In genomic region chr9:5628530-5629311, GRCh38 we compare ENCODE assay signal across 1 cellular context.
TF ChIP-seq lines count a peak whose summit lies in the region.

A gene with protein sequence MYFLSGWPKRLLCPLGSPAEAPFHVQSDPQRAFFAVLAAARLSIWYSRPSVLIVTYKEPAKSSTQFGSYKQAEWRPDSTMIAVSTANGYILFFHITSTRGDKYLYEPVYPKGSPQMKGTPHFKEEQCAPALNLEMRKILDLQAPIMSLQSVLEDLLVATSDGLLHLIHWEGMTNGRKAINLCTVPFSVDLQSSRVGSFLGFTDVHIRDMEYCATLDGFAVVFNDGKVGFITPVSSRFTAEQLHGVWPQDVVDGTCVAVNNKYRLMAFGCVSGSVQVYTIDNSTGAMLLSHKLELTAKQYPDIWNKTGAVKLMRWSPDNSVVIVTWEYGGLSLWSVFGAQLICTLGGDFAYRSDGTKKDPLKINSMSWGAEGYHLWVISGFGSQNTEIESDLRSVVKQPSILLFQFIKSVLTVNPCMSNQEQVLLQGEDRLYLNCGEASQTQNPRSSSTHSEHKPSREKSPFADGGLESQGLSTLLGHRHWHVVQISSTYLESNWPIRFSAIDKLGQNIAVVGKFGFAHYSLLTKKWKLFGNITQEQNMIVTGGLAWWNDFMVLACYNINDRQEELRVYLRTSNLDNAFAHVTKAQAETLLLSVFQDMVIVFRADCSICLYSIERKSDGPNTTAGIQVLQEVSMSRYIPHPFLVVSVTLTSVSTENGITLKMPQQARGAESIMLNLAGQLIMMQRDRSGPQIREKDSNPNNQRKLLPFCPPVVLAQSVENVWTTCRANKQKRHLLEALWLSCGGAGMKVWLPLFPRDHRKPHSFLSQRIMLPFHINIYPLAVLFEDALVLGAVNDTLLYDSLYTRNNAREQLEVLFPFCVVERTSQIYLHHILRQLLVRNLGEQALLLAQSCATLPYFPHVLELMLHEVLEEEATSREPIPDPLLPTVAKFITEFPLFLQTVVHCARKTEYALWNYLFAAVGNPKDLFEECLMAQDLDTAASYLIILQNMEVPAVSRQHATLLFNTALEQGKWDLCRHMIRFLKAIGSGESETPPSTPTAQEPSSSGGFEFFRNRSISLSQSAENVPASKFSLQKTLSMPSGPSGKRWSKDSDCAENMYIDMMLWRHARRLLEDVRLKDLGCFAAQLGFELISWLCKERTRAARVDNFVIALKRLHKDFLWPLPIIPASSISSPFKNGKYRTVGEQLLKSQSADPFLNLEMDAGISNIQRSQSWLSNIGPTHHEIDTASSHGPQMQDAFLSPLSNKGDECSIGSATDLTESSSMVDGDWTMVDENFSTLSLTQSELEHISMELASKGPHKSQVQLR (N-terminal part only) (plus strand): TSS chr9:5629107. CDS start chr9:5629310, 203 bp downstream.

TF ChIP-seq in HepG2, 621 proteins besides CTCF, POLR2A, EP300 and RAD21 (continued from another document and continues in another):
- TF ChIP-seq, protein P1, sequence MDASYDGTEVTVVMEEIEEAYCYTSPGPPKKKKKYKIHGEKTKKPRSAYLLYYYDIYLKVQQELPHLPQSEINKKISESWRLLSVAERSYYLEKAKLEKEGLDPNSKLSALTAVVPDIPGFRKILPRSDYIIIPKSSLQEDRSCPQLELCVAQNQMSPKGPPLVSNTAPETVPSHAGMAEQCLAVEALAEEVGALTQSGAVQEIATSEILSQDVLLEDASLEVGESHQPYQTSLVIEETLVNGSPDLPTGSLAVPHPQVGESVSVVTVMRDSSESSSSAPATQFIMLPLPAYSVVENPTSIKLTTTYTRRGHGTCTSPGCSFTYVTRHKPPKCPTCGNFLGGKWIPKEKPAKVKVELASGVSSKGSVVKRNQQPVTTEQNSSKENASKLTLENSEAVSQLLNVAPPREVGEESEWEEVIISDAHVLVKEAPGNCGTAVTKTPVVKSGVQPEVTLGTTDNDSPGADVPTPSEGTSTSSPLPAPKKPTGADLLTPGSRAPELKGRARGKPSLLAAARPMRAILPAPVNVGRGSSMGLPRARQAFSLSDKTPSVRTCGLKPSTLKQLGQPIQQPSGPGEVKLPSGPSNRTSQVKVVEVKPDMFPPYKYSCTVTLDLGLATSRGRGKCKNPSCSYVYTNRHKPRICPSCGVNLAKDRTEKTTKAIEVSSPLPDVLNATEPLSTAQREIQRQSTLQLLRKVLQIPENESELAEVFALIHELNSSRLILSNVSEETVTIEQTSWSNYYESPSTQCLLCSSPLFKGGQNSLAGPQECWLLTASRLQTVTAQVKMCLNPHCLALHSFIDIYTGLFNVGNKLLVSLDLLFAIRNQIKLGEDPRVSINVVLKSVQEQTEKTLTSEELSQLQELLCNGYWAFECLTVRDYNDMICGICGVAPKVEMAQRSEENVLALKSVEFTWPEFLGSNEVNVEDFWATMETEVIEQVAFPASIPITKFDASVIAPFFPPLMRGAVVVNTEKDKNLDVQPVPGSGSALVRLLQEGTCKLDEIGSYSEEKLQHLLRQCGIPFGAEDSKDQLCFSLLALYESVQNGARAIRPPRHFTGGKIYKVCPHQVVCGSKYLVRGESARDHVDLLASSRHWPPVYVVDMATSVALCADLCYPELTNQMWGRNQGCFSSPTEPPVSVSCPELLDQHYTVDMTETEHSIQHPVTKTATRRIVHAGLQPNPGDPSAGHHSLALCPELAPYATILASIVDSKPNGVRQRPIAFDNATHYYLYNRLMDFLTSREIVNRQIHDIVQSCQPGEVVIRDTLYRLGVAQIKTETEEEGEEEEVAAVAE (CRISPR knock-in tag; IDR thresholded peaks at IDR 0.05; ENCODE audit: borderline replicate concordance) = no peak
- TF ChIP-seq MED1 (CRISPR knock-in tag; IDR thresholded peaks at IDR 0.05) = 0 out of 2 replicates have a peak, but pooled peaks have one; percentile 37
- TF ChIP-seq, protein P2, sequence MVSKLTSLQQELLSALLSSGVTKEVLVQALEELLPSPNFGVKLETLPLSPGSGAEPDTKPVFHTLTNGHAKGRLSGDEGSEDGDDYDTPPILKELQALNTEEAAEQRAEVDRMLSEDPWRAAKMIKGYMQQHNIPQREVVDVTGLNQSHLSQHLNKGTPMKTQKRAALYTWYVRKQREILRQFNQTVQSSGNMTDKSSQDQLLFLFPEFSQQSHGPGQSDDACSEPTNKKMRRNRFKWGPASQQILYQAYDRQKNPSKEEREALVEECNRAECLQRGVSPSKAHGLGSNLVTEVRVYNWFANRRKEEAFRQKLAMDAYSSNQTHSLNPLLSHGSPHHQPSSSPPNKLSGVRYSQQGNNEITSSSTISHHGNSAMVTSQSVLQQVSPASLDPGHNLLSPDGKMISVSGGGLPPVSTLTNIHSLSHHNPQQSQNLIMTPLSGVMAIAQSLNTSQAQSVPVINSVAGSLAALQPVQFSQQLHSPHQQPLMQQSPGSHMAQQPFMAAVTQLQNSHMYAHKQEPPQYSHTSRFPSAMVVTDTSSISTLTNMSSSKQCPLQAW (CRISPR knock-in tag; IDR thresholded peaks at IDR 0.05) = no peak
- TF ChIP-seq MIER3 (CRISPR knock-in tag; IDR thresholded peaks at IDR 0.05; ENCODE audit: borderline replicate concordance) = peak; percentile 25; the same call in 1 of the 2 replicates
- 0 out of 2 replicates have a peak, but pooled peaks have one; percentile 24 for TF ChIP-seq ZNF3 (CRISPR knock-in tag; IDR thresholded peaks at IDR 0.05)
- peak; percentile 57; the same call in 1 of the 2 replicates for TF ChIP-seq NR1H2 (CRISPR knock-in tag; IDR thresholded peaks at IDR 0.05; ENCODE audit: borderline replicate concordance, low read depth)
- TF ChIP-seq TEAD2 (CRISPR knock-in tag; IDR thresholded peaks at IDR 0.05) = 0 out of 2 replicates have a peak, but pooled peaks have one; percentile 17
- peak; percentile 66 for TF ChIP-seq ZNF746 (CRISPR knock-in tag; IDR thresholded peaks at IDR 0.05)
- peak; percentile 42; the same call in 1 of the 2 replicates for TF ChIP-seq TFDP2 (CRISPR knock-in tag; IDR thresholded peaks at IDR 0.05)
- TF ChIP-seq MLXIP (CRISPR knock-in tag; IDR thresholded peaks at IDR 0.05; ENCODE audit: borderline replicate concordance) = no peak
- 0 out of 2 replicates have a peak, but pooled peaks have one; percentile 14 for TF ChIP-seq ETV5 (CRISPR knock-in tag; IDR thresholded peaks at IDR 0.05; ENCODE audit: borderline replicate concordance)
- peak; percentile 61; the same call in 1 of the 2 replicates for TF ChIP-seq HDAC2 (CRISPR knock-in tag; IDR thresholded peaks at IDR 0.05)
- TF ChIP-seq, protein P3, sequence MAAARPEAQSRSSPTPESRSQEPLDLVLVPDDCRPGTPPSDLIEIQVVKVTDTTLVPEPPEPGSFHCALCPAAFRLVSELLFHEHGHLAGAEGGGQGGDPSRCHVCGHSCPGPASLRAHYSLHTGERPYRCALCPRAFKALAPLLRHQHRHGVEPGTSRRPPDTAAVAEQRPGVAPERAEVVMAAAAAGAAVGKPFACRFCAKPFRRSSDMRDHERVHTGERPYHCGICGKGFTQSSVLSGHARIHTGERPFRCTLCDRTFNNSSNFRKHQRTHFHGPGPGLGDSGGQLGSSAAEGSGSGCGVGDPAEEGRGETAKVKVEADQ (CRISPR knock-in tag; IDR thresholded peaks at IDR 0.05; ENCODE audit: borderline replicate concordance) = no peak
- TF ChIP-seq, protein P4, sequence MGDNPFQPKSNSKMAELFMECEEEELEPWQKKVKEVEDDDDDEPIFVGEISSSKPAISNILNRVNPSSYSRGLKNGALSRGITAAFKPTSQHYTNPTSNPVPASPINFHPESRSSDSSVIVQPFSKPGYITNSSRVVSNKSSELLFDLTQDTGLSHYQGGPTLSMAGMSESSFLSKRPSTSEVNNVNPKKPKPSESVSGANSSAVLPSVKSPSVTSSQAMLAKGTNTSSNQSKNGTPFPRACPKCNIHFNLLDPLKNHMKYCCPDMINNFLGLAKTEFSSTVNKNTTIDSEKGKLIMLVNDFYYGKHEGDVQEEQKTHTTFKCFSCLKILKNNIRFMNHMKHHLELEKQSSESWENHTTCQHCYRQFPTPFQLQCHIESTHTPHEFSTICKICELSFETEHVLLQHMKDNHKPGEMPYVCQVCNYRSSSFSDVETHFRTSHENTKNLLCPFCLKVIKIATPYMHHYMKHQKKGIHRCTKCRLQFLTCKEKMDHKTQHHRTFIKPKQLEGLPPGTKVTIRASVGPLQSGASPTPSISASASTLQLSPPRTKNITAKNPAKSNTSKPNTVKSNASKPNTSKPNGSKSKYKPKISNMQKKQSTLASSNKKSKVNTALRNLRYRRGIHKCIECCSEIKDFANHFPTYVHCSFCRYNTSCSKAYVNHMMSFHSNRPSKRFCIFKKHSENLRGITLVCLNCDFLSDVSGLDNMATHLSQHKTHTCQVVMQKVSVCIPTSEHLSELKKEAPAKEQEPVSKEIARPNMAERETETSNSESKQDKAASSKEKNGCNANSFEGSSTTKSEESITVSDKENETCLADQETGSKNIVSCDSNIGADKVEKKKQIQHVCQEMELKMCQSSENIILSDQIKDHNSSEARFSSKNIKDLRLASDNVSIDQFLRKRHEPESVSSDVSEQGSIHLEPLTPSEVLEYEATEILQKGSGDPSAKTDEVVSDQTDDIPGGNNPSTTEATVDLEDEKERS (CRISPR knock-in tag; IDR thresholded peaks at IDR 0.05) = no peak
- TF ChIP-seq NFYC (CRISPR knock-in tag; IDR thresholded peaks at IDR 0.05) = no peak
- TF ChIP-seq IRF2 (CRISPR knock-in tag; IDR thresholded peaks at IDR 0.05) = peak; percentile 2; the same call in 1 of the 2 replicates
- peak; percentile 86; the same call in 1 of the 2 replicates for TF ChIP-seq MYC (CRISPR knock-in tag; IDR thresholded peaks at IDR 0.05; ENCODE audit: borderline replicate concordance)
- TF ChIP-seq ZFY (CRISPR knock-in tag; IDR thresholded peaks at IDR 0.05) = peak; percentile 86
- TF ChIP-seq, protein P5, sequence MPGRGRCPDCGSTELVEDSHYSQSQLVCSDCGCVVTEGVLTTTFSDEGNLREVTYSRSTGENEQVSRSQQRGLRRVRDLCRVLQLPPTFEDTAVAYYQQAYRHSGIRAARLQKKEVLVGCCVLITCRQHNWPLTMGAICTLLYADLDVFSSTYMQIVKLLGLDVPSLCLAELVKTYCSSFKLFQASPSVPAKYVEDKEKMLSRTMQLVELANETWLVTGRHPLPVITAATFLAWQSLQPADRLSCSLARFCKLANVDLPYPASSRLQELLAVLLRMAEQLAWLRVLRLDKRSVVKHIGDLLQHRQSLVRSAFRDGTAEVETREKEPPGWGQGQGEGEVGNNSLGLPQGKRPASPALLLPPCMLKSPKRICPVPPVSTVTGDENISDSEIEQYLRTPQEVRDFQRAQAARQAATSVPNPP (CRISPR knock-in tag; IDR thresholded peaks at IDR 0.05) = no peak
- 0 out of 2 replicates have a peak, but pooled peaks have one; percentile 57 for TF ChIP-seq ZNF788 (CRISPR knock-in tag; IDR thresholded peaks at IDR 0.05; ENCODE audit: borderline replicate concordance)
- TF ChIP-seq ZFP36L1 (CRISPR knock-in tag; IDR thresholded peaks at IDR 0.05) = no peak
- no peak for TF ChIP-seq DPF2 (CRISPR knock-in tag; IDR thresholded peaks at IDR 0.05; ENCODE audit: borderline replicate concordance, low read depth)
- TF ChIP-seq ZBTB38 (CRISPR knock-in tag; IDR thresholded peaks at IDR 0.05) = no peak
- TF ChIP-seq TFDP1 (CRISPR knock-in tag; IDR thresholded peaks at IDR 0.05; ENCODE audit: borderline replicate concordance) = peak; percentile 54; the same call in 1 of the 2 replicates
- TF ChIP-seq CENPBD1 (CRISPR knock-in tag; IDR thresholded peaks at IDR 0.05; ENCODE audit: borderline replicate concordance, low read depth) = no peak; the same call in 1 of the 2 replicates
- no peak for TF ChIP-seq GLI4 (CRISPR knock-in tag; IDR thresholded peaks at IDR 0.05; ENCODE audit: borderline replicate concordance)
- TF ChIP-seq ZSCAN22 (CRISPR knock-in tag; IDR thresholded peaks at IDR 0.05) = no peak
